ENCODE assay signal across 39 cellular contexts in genomic region chr20:53297154-53297529, GRCh38.
"Had no signal": no experiment of that assay in that cellular context is flagged by ENCODE, and none has a peak within 500 bp of the region (broad histone marks: within the 10 kb centered on the region; RNA-seq: fewer than 3 reads in every experiment).

No MANE protein-coding gene starts in this region.

- FAIRE-seq: bronchial epithelial cell, TTC549 had no signal

- H3K9me3 Mint-ChIP-seq: activated B cell treated with CpG ODN at 0.5 μM for 24 hours; activated CD4-positive, alpha-beta memory T cell treated with anti-CD3 and anti-CD28 coated beads for 36 hours; activated CD4-positive, alpha-beta T cell treated with anti-CD3 and anti-CD28 coated beads, Interleukin-2, amount 10 ng/mL, durations not matched to agents 24 days and 14 days; activated CD8-positive, alpha-beta T cell treated with anti-CD3 and anti-CD28 coated beads for 36 hours; activated naive CD4-positive, alpha-beta T cell treated with anti-CD3 and anti-CD28 coated beads, Interleukin-2, amount 10 ng/mL, durations not matched to agents 7 days and 5 days; activated naive CD4-positive, alpha-beta T cell treated with anti-CD3 and anti-CD28 coated beads, Interleukin-2, amount 50 U/mL, for 24 hours; activated naive CD8-positive, alpha-beta T cell treated with anti-CD3 and anti-CD28 coated beads, Interleukin-2, amount 50 U/mL, for 24 hours; activated T-cell treated with anti-CD3 and anti-CD28 coated beads, Interleukin-2, amount 50 U/mL, for 4 hours; activated T-cell treated with anti-CD3 and anti-CD28 coated beads, Interleukin-2, amount 50 U/mL, for 72 hours; activated T-helper 1 cell treated with anti-CD3 and anti-CD28 coated beads, Interleukin-12 subunit alpha, Interleukin-12 subunit beta, Interleukin-2, Interleukin-4 antibody, amounts not matched to agents 30 ng/mL and 10 ng/mL and 1 ng/mL, durations not matched to agents 14 hours and 24 hours and 36 hours; activated T-helper 17 cell treated with anti-CD3 and anti-CD28 coated beads, Interleukin-2, amount 50 U/mL, for 72 hours; central memory CD8-positive, alpha-beta T cell; T-helper 1 cell treated with Interleukin-12 subunit alpha and Interleukin-12 subunit beta and Interleukin-4 antibody, amounts not matched to agents 30 μg/mL and 1 μg/mL, for 36 hours; T-helper 2 cell treated with Interferon-gamma antibody and Interleukin-4, amounts not matched to agents 5 μg/mL and 100 μg/mL, for 36 hours had no signal

- H3K36me3 ChIP-seq: ascending aorta, cardiac muscle cell had no signal

- H3K36me3 Mint-ChIP-seq: activated naive CD4-positive, alpha-beta T cell treated with anti-CD3 and anti-CD28 coated beads, Interleukin-2, amount 10 ng/mL, durations not matched to agents 7 days and 5 days; activated naive CD8-positive, alpha-beta T cell; activated naive CD8-positive, alpha-beta T cell treated with anti-CD3 and anti-CD28 coated beads, Interleukin-2, amount 10 ng/mL, durations not matched to agents 7 days and 5 days; brain had no signal

- H3K9me3 ChIP-seq: ascending aorta had no signal

- H3K27ac ChIP-seq: ascending aorta, cardiac muscle cell, VCaP had no signal

- H3K4me1 Mint-ChIP-seq: activated B cell treated with CpG ODN at 0.5 μM for 24 hours; activated CD4-positive, alpha-beta T cell treated with anti-CD3 and anti-CD28 coated beads, Interleukin-2, amount 10 ng/mL, durations not matched to agents 24 days and 14 days; activated naive CD4-positive, alpha-beta T cell treated with anti-CD3 and anti-CD28 coated beads, Interleukin-2, amount 10 ng/mL, durations not matched to agents 7 days and 5 days; activated naive CD8-positive, alpha-beta T cell treated with anti-CD3 and anti-CD28 coated beads, Interleukin-2, amount 10 ng/mL, durations not matched to agents 7 days and 5 days; activated naive CD8-positive, alpha-beta T cell treated with anti-CD3 and anti-CD28 coated beads, Interleukin-2, amount 50 U/mL, for 24 hours; activated T-helper 17 cell treated with anti-CD3 and anti-CD28 coated beads, Interleukin-2, amount 50 U/mL, for 72 hours; central memory CD8-positive, alpha-beta T cell had no signal

- H3K27me3 ChIP-seq: ascending aorta, cardiac muscle cell had no signal

- H3K27me3 Mint-ChIP-seq: activated CD4-positive, alpha-beta memory T cell treated with anti-CD3 and anti-CD28 coated beads for 36 hours; activated CD4-positive, alpha-beta T cell treated with anti-CD3 and anti-CD28 coated beads, Interleukin-2, amount 10 ng/mL, durations not matched to agents 24 days and 14 days; activated naive CD4-positive, alpha-beta T cell treated with anti-CD3 and anti-CD28 coated beads, Interleukin-2, amount 10 ng/mL, durations not matched to agents 7 days and 5 days; activated naive CD4-positive, alpha-beta T cell treated with anti-CD3 and anti-CD28 coated beads, Interleukin-2, amount 50 U/mL, for 24 hours; activated naive CD8-positive, alpha-beta T cell; activated T-helper 17 cell treated with anti-CD3 and anti-CD28 coated beads, Interleukin-2, amount 50 U/mL, for 72 hours had no signal

- H3K4me3 ChIP-seq: ascending aorta, cardiac muscle cell had no signal

- H3K4me3 Mint-ChIP-seq: activated B cell treated with CpG ODN at 0.5 μM for 24 hours; activated CD4-positive, alpha-beta memory T cell treated with anti-CD3 and anti-CD28 coated beads for 36 hours; activated CD4-positive, alpha-beta T cell treated with anti-CD3 and anti-CD28 coated beads, Interleukin-2, amount 10 ng/mL, durations not matched to agents 24 days and 14 days; activated CD8-positive, alpha-beta T cell treated with anti-CD3 and anti-CD28 coated beads for 36 hours; activated naive CD4-positive, alpha-beta T cell treated with anti-CD3 and anti-CD28 coated beads, Interleukin-2, amount 10 ng/mL, durations not matched to agents 7 days and 5 days; activated naive CD4-positive, alpha-beta T cell treated with anti-CD3 and anti-CD28 coated beads, Interleukin-2, amount 50 U/mL, for 24 hours; activated naive CD8-positive, alpha-beta T cell; activated naive CD8-positive, alpha-beta T cell treated with anti-CD3 and anti-CD28 coated beads, Interleukin-2, amount 10 ng/mL, durations not matched to agents 7 days and 5 days; activated naive CD8-positive, alpha-beta T cell treated with anti-CD3 and anti-CD28 coated beads, Interleukin-2, amount 50 U/mL, for 24 hours; activated T-cell treated with anti-CD3 and anti-CD28 coated beads, Interleukin-2, amount 50 U/mL, for 4 hours; activated T-cell treated with anti-CD3 and anti-CD28 coated beads, Interleukin-2, amount 50 U/mL, for 72 hours; activated T-helper 1 cell treated with anti-CD3 and anti-CD28 coated beads, Interleukin-12 subunit alpha, Interleukin-12 subunit beta, Interleukin-2, Interleukin-4 antibody, amounts not matched to agents 30 ng/mL and 10 ng/mL and 1 ng/mL, durations not matched to agents 14 hours and 24 hours and 36 hours; activated T-helper 17 cell treated with anti-CD3 and anti-CD28 coated beads, Interleukin-2, amount 50 U/mL, for 72 hours; brain; central memory CD8-positive, alpha-beta T cell; T-helper 1 cell treated with Interleukin-12 subunit alpha and Interleukin-12 subunit beta and Interleukin-4 antibody, amounts not matched to agents 30 μg/mL and 1 μg/mL, for 36 hours; T-helper 2 cell treated with Interferon-gamma antibody and Interleukin-4, amounts not matched to agents 5 μg/mL and 100 μg/mL, for 36 hours had no signal

- ATAC-seq: activated CD8-positive, alpha-beta T cell treated with anti-CD3 and anti-CD28 coated beads for 36 hours; activated naive CD8-positive, alpha-beta T cell treated with anti-CD3 and anti-CD28 coated beads, Interleukin-2, amount 50 U/mL, for 24 hours; activated T-cell treated with anti-CD3 and anti-CD28 coated beads, Interleukin-2, amount 50 U/mL, for 4 hours; activated T-cell treated with anti-CD3 and anti-CD28 coated beads, Interleukin-2, amount 50 U/mL, for 72 hours; activated T-helper 17 cell treated with anti-CD3 and anti-CD28 coated beads, Interleukin-2, amount 50 U/mL, for 72 hours had no signal

- DNase-seq: activated B cell treated with CpG ODN at 0.5 μM for 24 hours; activated CD4-positive, alpha-beta memory T cell treated with anti-CD3 and anti-CD28 coated beads for 36 hours; activated CD4-positive, alpha-beta T cell treated with anti-CD3 and anti-CD28 coated beads for 4 hours; activated CD4-positive, alpha-beta T cell treated with anti-CD3 and anti-CD28 coated beads, Interleukin-2, amount 10 ng/mL, durations not matched to agents 24 days and 14 days; activated CD4-positive, alpha-beta T cell treated with anti-CD3 and anti-CD28 coated beads, Interleukin-2, amount 50 U/mL, for 1 hour; activated CD4-positive, alpha-beta T cell treated with anti-CD3 and anti-CD28 coated beads, Interleukin-2, amount 50 U/mL, for 4 hours; activated CD4-positive, CD25-positive, alpha-beta regulatory T cell treated with anti-CD3 and anti-CD28 coated beads, Interleukin-2, amount 50 U/mL, for 72 hours; activated CD8-positive, alpha-beta memory T cell treated with anti-CD3 and anti-CD28 coated beads, Interleukin-2, amount 50 U/mL, for 4 hours; activated CD8-positive, alpha-beta T cell treated with anti-CD3 and anti-CD28 coated beads for 36 hours; activated effector memory CD4-positive, alpha-beta T cell treated with Interleukin-2 at 50 U/mL for 16 hours; activated gamma-delta T cell; activated naive CD4-positive, alpha-beta T cell treated with anti-CD3 and anti-CD28 coated beads, Interleukin-2, amount 10 ng/mL, durations not matched to agents 7 days and 5 days; activated naive CD4-positive, alpha-beta T cell treated with Interleukin-2 at 50 U/mL for 16 hours; activated naive CD8-positive, alpha-beta T cell treated with anti-CD3 and anti-CD28 coated beads, Interleukin-2, amount 10 ng/mL, durations not matched to agents 7 days and 5 days; activated naive CD8-positive, alpha-beta T cell treated with anti-CD3 and anti-CD28 coated beads, Interleukin-2, amount 50 U/mL, for 24 hours; activated T-cell treated with anti-CD3 and anti-CD28 coated beads for 4 hours; activated T-cell treated with anti-CD3 and anti-CD28 coated beads, Interleukin-2, amount 50 U/mL, for 1 hour; activated T-cell treated with anti-CD3 and anti-CD28 coated beads, Interleukin-2, amount 50 U/mL, for 4 hours; activated T-cell treated with anti-CD3 and anti-CD28 coated beads, Interleukin-2, amount 50 U/mL, for 72 hours; amygdala; anterior cingulate cortex; caudate nucleus; cerebellar nuclear complex; T-helper 1 cell; T-helper 2 cell; T-helper 9 cell had no signal

- H3K4me1 ChIP-seq: ascending aorta had no signal

- H3K27ac Mint-ChIP-seq: activated B cell treated with CpG ODN at 0.5 μM for 24 hours; activated CD4-positive, alpha-beta memory T cell treated with anti-CD3 and anti-CD28 coated beads for 36 hours; activated CD4-positive, alpha-beta T cell treated with anti-CD3 and anti-CD28 coated beads, Interleukin-2, amount 10 ng/mL, durations not matched to agents 24 days and 14 days; activated CD8-positive, alpha-beta T cell treated with anti-CD3 and anti-CD28 coated beads for 36 hours; activated naive CD4-positive, alpha-beta T cell treated with anti-CD3 and anti-CD28 coated beads, Interleukin-2, amount 10 ng/mL, durations not matched to agents 7 days and 5 days; activated naive CD4-positive, alpha-beta T cell treated with anti-CD3 and anti-CD28 coated beads, Interleukin-2, amount 50 U/mL, for 24 hours; activated naive CD8-positive, alpha-beta T cell; activated naive CD8-positive, alpha-beta T cell treated with anti-CD3 and anti-CD28 coated beads, Interleukin-2, amount 10 ng/mL, durations not matched to agents 7 days and 5 days; activated naive CD8-positive, alpha-beta T cell treated with anti-CD3 and anti-CD28 coated beads, Interleukin-2, amount 50 U/mL, for 24 hours; activated T-cell treated with anti-CD3 and anti-CD28 coated beads, Interleukin-2, amount 50 U/mL, for 72 hours; activated T-helper 1 cell treated with anti-CD3 and anti-CD28 coated beads, Interleukin-12 subunit alpha, Interleukin-12 subunit beta, Interleukin-2, Interleukin-4 antibody, amounts not matched to agents 30 ng/mL and 10 ng/mL and 1 ng/mL, durations not matched to agents 14 hours and 24 hours and 36 hours; activated T-helper 17 cell treated with anti-CD3 and anti-CD28 coated beads, Interleukin-2, amount 50 U/mL, for 72 hours; brain; T-helper 1 cell treated with Interleukin-12 subunit alpha and Interleukin-12 subunit beta and Interleukin-4 antibody, amounts not matched to agents 30 μg/mL and 1 μg/mL, for 36 hours; T-helper 2 cell treated with Interferon-gamma antibody and Interleukin-4, amounts not matched to agents 5 μg/mL and 100 μg/mL, for 36 hours had no signal
